20 cellular contexts compared by ENCODE assay signal in the genomic region with DNA sequence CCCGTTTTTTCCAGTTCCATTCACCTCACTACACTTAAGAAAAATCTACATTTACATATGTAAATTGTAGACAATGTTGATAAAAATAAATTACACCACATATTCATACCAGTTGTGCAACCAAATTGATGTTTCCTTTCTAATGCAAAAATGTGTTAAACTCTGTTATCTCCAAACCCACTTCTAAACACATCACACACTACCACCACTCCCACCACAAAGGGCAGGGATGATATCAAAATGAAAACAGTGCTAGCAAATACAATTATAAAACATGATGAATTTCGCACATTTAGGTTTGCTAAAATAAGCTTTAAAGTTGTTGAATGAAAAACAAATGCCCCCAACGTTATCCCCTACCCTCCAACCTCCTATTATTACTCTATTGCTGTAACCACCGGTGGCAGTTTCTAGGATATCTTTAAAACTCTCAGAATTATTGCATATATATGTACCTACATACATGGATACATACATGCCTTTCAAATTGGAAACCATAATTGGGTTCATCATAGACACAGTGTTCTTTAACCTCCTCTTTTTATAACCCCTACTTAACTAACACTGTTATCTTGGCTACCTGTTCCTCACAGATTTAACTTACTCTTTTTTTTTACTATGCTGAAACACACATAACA. TPM values are rescaled to one million over a fixed set of nuclear protein-coding genes. Genes with fewer than 3 reads are reported as not detected.
A peak's percentile ranks its signal among the peaks of the same experiment; 100 is the strongest.
DNase-seq lines count a peak whose midpoint lies in the region; ATAC-seq and TF ChIP-seq lines count a peak whose summit lies in the region.
"Had no signal": no experiment of that assay in that cellular context is flagged by ENCODE, and none has a peak within 500 bp of the region (broad histone marks: within the 10 kb centered on the region; RNA-seq: fewer than 3 reads in every experiment).

No MANE protein-coding gene starts in this region.

- no peaks in the 10 kb centered on the region for H3K9me3 ChIP-seq in HUES6 (ENCODE audit: control insufficient read depth, insufficient read depth, low read depth, low read length)
- H3K9me3 ChIP-seq: colonic mucosa, Peyer's patch, spleen, transverse colon had no signal

- 0 out of 2 replicates have a peak overlapping the region, but pooled peaks have one; percentile 31 for H3K27ac ChIP-seq in HUES6 (ENCODE audit: low read depth, low read length)
- H3K27ac ChIP-seq: 22Rv1, colonic mucosa, Peyer's patch, spleen had no signal

- TF ChIP-seq CTCF in mesothelial cell of epicardium (IDR thresholded peaks at IDR 0.05; ENCODE audit: unreplicated experiment) (no peak), CD14-positive monocyte (IDR thresholded peaks at IDR 0.05) (no peak)

- H3K4me1 Mint-ChIP-seq in activated naive CD4-positive, alpha-beta T cell treated with anti-CD3 and anti-CD28 coated beads, Interleukin-2, amount 10 ng/mL, durations not matched to agents 7 days and 5 days = peaks cover 76% of the 10 kb centered on the region
- peaks cover 23% of the 10 kb centered on the region for H3K4me1 Mint-ChIP-seq in mesothelial cell of epicardium
- H3K4me1 Mint-ChIP-seq in CD14-positive monocyte = peaks cover 26% of the 10 kb centered on the region

- intact Hi-C loops in CD14-positive monocyte (cut with micrococcal nuclease) = no loop called here

- H3K9me3 Mint-ChIP-seq in activated naive CD4-positive, alpha-beta T cell treated with anti-CD3 and anti-CD28 coated beads, Interleukin-2, amount 10 ng/mL, durations not matched to agents 7 days and 5 days = no peaks in the 10 kb centered on the region
- H3K9me3 Mint-ChIP-seq in mesothelial cell of epicardium = no peaks in the 10 kb centered on the region
- H3K9me3 Mint-ChIP-seq in CD14-positive monocyte = peaks cover 0 to 3% (median 0%) of the 10 kb centered on the region in 7 donors

- no peak for DNase-seq in activated CD4-positive, CD25-positive, alpha-beta regulatory T cell (lab: John Stamatoyannopoulos, UW)
- peak; percentile 42 for DNase-seq in activated naive CD4-positive, alpha-beta T cell treated with anti-CD3 and anti-CD28 coated beads, Interleukin-2, amount 10 ng/mL, durations not matched to agents 7 days and 5 days
- DNase-seq in mesothelial cell of epicardium (ENCODE audit: low spot score in 2 of 2, unreplicated experiment in 2 of 2) (no peak), CD14-positive monocyte (ENCODE audit: low spot score) (no peak)
- DNase-seq: activated CD4-positive, alpha-beta T cell treated with anti-CD3 and anti-CD28 coated beads, Interleukin-2, amount 50 U/mL, for 1 hour; activated effector memory CD4-positive, alpha-beta T cell treated with Interleukin-2 at 50 U/mL for 16 hours; colonic mucosa; foreskin fibroblast; hypothalamus; mesenchymal stem cell; NCI-H82; Peyer's patch; spleen; T1000; transverse colon had no signal

- no peaks in the 10 kb centered on the region for H3K27me3 ChIP-seq in HUES6 (ENCODE audit: control insufficient read depth, insufficient read depth, low read length)
- H3K27me3 ChIP-seq: colonic mucosa, Peyer's patch, spleen, transverse colon had no signal

- peak; percentile 25 to 59 for ATAC-seq in activated CD4-positive, CD25-positive, alpha-beta regulatory T cell treated with anti-CD3 and anti-CD28 coated beads, Interleukin-2, amount 50 U/mL, for 24 hours
- ATAC-seq in HG02642 (IDR thresholded peaks at IDR 0.05; ENCODE audit: poor library complexity, unreplicated experiment) (no peak), HG02623 (IDR thresholded peaks at IDR 0.05; ENCODE audit: unreplicated experiment) (no peak)

- CTCF ChIA-PET in activated naive CD4-positive, alpha-beta T cell treated with anti-CD3 and anti-CD28 coated beads, Interleukin-2, amount 10 ng/mL, durations not matched to agents 7 days and 5 days (lab: Charles Lee) = no interaction called here

- H3K4me3 Mint-ChIP-seq in activated naive CD4-positive, alpha-beta T cell treated with anti-CD3 and anti-CD28 coated beads, Interleukin-2, amount 10 ng/mL, durations not matched to agents 7 days and 5 days = no peak overlapping the region
- no peak overlapping the region for H3K4me3 Mint-ChIP-seq in mesothelial cell of epicardium
- no peak overlapping the region for H3K4me3 Mint-ChIP-seq in CD14-positive monocyte

- no peaks in the 10 kb centered on the region for H3K27me3 Mint-ChIP-seq in activated naive CD4-positive, alpha-beta T cell treated with anti-CD3 and anti-CD28 coated beads, Interleukin-2, amount 10 ng/mL, durations not matched to agents 7 days and 5 days
- H3K27me3 Mint-ChIP-seq in mesothelial cell of epicardium (ENCODE audit: low read depth) (no peaks in the 10 kb centered on the region), CD14-positive monocyte (ENCODE audit: low read depth in 3 of 3) (no peaks in the 10 kb centered on the region)

- H3K4me3 ChIP-seq in HUES6 (ENCODE audit: low read depth, low read length) = no peak overlapping the region
- H3K4me3 ChIP-seq: colonic mucosa, Peyer's patch, spleen, transverse colon had no signal

- no peak overlapping the region for H3K9ac ChIP-seq in HUES6 (ENCODE audit: low read length)

- H3K36me3 ChIP-seq in HUES6 (ENCODE audit: control insufficient read depth, insufficient read depth, low read length) = no peaks in the 10 kb centered on the region
- H3K36me3 ChIP-seq: colonic mucosa, Peyer's patch, spleen, transverse colon had no signal

- peak overlapping the region; percentile 20 for H3K27ac Mint-ChIP-seq in activated naive CD4-positive, alpha-beta T cell treated with anti-CD3 and anti-CD28 coated beads, Interleukin-2, amount 10 ng/mL, durations not matched to agents 7 days and 5 days
- peak overlapping the region; percentile 3 for H3K27ac Mint-ChIP-seq in mesothelial cell of epicardium
- H3K27ac Mint-ChIP-seq in CD14-positive monocyte = peak overlapping the region in 1 of 7 donors; percentile 16

- H3K36me3 Mint-ChIP-seq in activated naive CD4-positive, alpha-beta T cell treated with anti-CD3 and anti-CD28 coated beads, Interleukin-2, amount 10 ng/mL, durations not matched to agents 7 days and 5 days = peaks cover 73% of the 10 kb centered on the region
- H3K36me3 Mint-ChIP-seq in mesothelial cell of epicardium = peaks cover 7% of the 10 kb centered on the region
- H3K36me3 Mint-ChIP-seq in CD14-positive monocyte = peaks cover 0 to 2% of the 10 kb centered on the region in 2 donors

- H3K4me1 ChIP-seq in HUES6 (ENCODE audit: control insufficient read depth, insufficient read depth, low read length) = peaks cover 37% of the 10 kb centered on the region

RNA-seq across cellular contexts. Expression of gene SERINC5, which starts 21.4 kb away (rescaled TPM):
- 87.6 to 91.0 TPM (median 89.5 TPM) in 3 replicates for total RNA-seq in mesothelial cell of epicardium
- polyA plus RNA-seq in CD14-positive monocyte = 1 to 10 TPM; 5.0 to 7.3 TPM

Comparison
In these comparisons a context has a peak if more than half of its experiments do, and no peak if none do; other contexts are left out.
1. ATAC-seq: peak in activated CD4-positive, CD25-positive, alpha-beta regulatory T cell treated with anti-CD3 and anti-CD28 coated beads, Interleukin-2, amount 50 U/mL, for 24 hours (2 of 2); none in HG02642 (single experiment) and HG02623 (single experiment).